ENCODE assay signal across 25 cellular contexts in the genomic region with DNA sequence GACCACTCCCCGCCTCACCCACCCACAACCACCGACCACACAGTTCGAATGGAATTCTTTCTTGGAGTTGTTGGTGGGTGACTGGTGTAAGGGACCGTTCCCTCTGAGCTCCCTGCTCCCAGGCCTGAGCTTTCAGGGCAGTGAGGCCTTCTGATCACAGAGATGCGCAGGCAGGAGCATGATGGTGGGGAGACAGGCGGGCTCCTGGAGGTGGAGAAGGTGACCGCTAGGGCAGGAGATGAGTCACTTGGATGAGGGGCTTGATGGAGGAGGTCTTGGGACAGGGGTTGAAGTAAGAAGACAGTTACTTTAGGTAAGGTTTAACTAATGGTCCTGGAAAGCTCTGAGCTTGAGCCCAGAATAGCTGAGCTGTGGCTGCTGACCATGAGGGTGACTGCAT.
"Had no signal": no experiment of that assay in that cellular context is flagged by ENCODE, and none has a peak within 500 bp of the region (broad histone marks: within the 10 kb centered on the region; RNA-seq: fewer than 3 reads in every experiment).

No MANE protein-coding gene starts in this region.

- H3K4me3 Mint-ChIP-seq: naive thymus-derived CD8-positive, alpha-beta T cell; neural crest cell; stimulated activated naive B cell treated with anti-CD40 and anti-IgM and Interleukin-4, amounts not matched to agents 10 μg/mL and 1 μg/mL and 100 μg/mL, for 72 hours; stimulated activated naive CD8-positive, alpha-beta T cell treated with anti-CD3 and anti-CD28 coated beads, Interleukin-15, amount 100 ng/mL, for 72 hours had no signal

- H3K4me1 ChIP-seq: esophagus muscularis mucosa, gastrocnemius medialis, heart right ventricle, pancreas, prostate gland, sigmoid colon, testis, tibial nerve had no signal

- H3K9me3 ChIP-seq: esophagus muscularis mucosa, gastrocnemius medialis, heart right ventricle, mucosa of descending colon, pancreas, prostate gland, sigmoid colon, testis, tibial nerve had no signal

- DNase-seq: cortex of kidney; dorsolateral prefrontal cortex; effector CD8-positive, alpha-beta T cell; gastrocnemius medialis; heart right ventricle; hypothalamus; mammary epithelial cell; mucosa of descending colon; naive thymus-derived CD8-positive, alpha-beta T cell; nucleus accumbens; pancreas; retina; sigmoid colon; stimulated activated CD4-positive, alpha-beta T cell treated with anti-CD3 and anti-CD28 coated beads, Interleukin-2, amount 100 ng/mL, for 24 hours; stimulated activated CD4-positive, alpha-beta T cell treated with anti-CD3 and anti-CD28 coated beads, Interleukin-4, amount 100 ng/mL, for 4 hours; stimulated activated naive B cell treated with anti-CD40 and anti-IgM and Interleukin-4, amounts not matched to agents 10 μg/mL and 1 μg/mL and 100 μg/mL, for 72 hours; stimulated activated naive CD8-positive, alpha-beta T cell treated with anti-CD3 and anti-CD28 coated beads, Interleukin-15, amount 100 ng/mL, for 72 hours; testis had no signal

- H3K4me1 Mint-ChIP-seq: naive thymus-derived CD8-positive, alpha-beta T cell; neural crest cell; stimulated activated naive CD8-positive, alpha-beta T cell treated with anti-CD3 and anti-CD28 coated beads, Interleukin-15, amount 100 ng/mL, for 72 hours had no signal

- ATAC-seq: gastrocnemius medialis; heart right ventricle; left lobe of liver; mucosa of descending colon; naive thymus-derived CD8-positive, alpha-beta T cell; pancreas; stimulated activated naive B cell treated with anti-CD40 and anti-IgM and Interleukin-4, amounts not matched to agents 10 μg/mL and 1 μg/mL and 100 μg/mL, for 72 hours; stimulated activated naive CD8-positive, alpha-beta T cell treated with anti-CD3 and anti-CD28 coated beads, Interleukin-15, amount 100 ng/mL, for 72 hours had no signal

- H3K27ac Mint-ChIP-seq: stimulated activated naive B cell treated with anti-CD40 and anti-IgM and Interleukin-4, amounts not matched to agents 10 μg/mL and 1 μg/mL and 100 μg/mL, for 72 hours had no signal

- H3K27me3 ChIP-seq: dorsolateral prefrontal cortex, gastrocnemius medialis, pancreas, sigmoid colon, testis, tibial nerve had no signal

- H3K27ac ChIP-seq: dorsolateral prefrontal cortex, epithelial cell of prostate, esophagus muscularis mucosa, gastrocnemius medialis, heart right ventricle, pancreas, prostate gland, sigmoid colon, skin epidermis, testis, tibial nerve had no signal

- H3K4me3 ChIP-seq: dorsolateral prefrontal cortex, esophagus muscularis mucosa, gastrocnemius medialis, heart right ventricle, mucosa of descending colon, pancreas, prostate gland, sigmoid colon, skin epidermis, testis, tibial nerve had no signal

- H3K27me3 Mint-ChIP-seq: stimulated activated naive CD8-positive, alpha-beta T cell treated with anti-CD3 and anti-CD28 coated beads, Interleukin-15, amount 100 ng/mL, for 72 hours had no signal

- H3K36me3 ChIP-seq: esophagus muscularis mucosa, gastrocnemius medialis, heart right ventricle, pancreas, prostate gland, sigmoid colon, tibial nerve had no signal
